In the genomic region with DNA sequence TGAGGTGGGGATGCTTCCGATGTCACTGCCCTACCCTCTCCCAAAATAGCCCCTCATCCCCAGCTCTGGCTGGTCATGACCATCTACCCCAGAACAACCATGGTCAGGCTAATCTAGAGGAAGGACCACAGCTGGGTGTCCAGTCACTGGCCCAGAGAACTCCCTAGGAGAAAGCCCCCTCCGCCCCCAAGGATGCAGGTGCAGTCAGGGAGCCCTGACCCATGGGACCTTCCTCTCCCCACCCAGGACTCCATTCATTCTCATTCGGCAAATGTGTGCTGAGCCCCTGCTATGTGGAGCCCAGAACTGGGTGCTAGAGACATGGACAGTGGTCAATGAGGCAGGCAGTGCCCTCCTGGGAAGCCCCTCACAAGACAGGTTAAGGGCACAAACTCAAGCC, we compare ENCODE assay signal across 14 cellular contexts.
DNase-seq lines count a peak whose midpoint lies in the region; FAIRE-seq and TF ChIP-seq lines count a peak whose summit lies in the region.
"Had no signal": no experiment of that assay in that cellular context is flagged by ENCODE, and none has a peak within 500 bp of the region (broad histone marks: within the 10 kb centered on the region; RNA-seq: fewer than 3 reads in every experiment).

No MANE protein-coding gene starts in this region.

- no peak overlapping the region for H3K9ac ChIP-seq in neural progenitor cell

- no peak overlapping the region for H3K4me3 Mint-ChIP-seq in chondrocyte (ENCODE audit: unreplicated experiment)
- H3K4me3 Mint-ChIP-seq in activated T-helper 1 cell treated with anti-CD3 and anti-CD28 coated beads, Interleukin-12 subunit alpha, Interleukin-12 subunit beta, Interleukin-2, Interleukin-4 antibody, amounts not matched to agents 30 ng/mL and 10 ng/mL and 1 ng/mL, durations not matched to agents 14 hours and 24 hours and 36 hours, result no peak overlapping the region
- no peak overlapping the region for H3K4me3 Mint-ChIP-seq in neural progenitor cell
- H3K4me3 Mint-ChIP-seq: CD8-positive, alpha-beta memory T cell had no signal

- no peak overlapping the region for H2AFZ ChIP-seq in neural progenitor cell (replicated peaks)

- H3K9me3 Mint-ChIP-seq in chondrocyte (ENCODE audit: low read depth), result no peaks in the 10 kb centered on the region
- no peaks in the 10 kb centered on the region for H3K9me3 Mint-ChIP-seq in activated T-helper 1 cell treated with anti-CD3 and anti-CD28 coated beads, Interleukin-12 subunit alpha, Interleukin-12 subunit beta, Interleukin-2, Interleukin-4 antibody, amounts not matched to agents 30 ng/mL and 10 ng/mL and 1 ng/mL, durations not matched to agents 14 hours and 24 hours and 36 hours
- H3K9me3 Mint-ChIP-seq in neural progenitor cell, result no peaks in the 10 kb centered on the region
- H3K9me3 Mint-ChIP-seq: CD8-positive, alpha-beta memory T cell had no signal

- peak; percentile 66 for FAIRE-seq in HTR-8/SVneo (lab: Jason Lieb, UNC)
- FAIRE-seq: A549, H1 had no signal

- intact Hi-C loops in activated T-helper 1 cell treated with anti-CD3 and anti-CD28 coated beads, Interleukin-12 subunit alpha, Interleukin-12 subunit beta, Interleukin-2, Interleukin-4 antibody, amounts not matched to agents 30 ng/mL and 10 ng/mL and 1 ng/mL, durations not matched to agents 14 hours and 24 hours and 36 hours (cut with micrococcal nuclease), result no loop called here

- H3K27ac Mint-ChIP-seq in chondrocyte (ENCODE audit: unreplicated experiment) (peak overlapping the region; percentile 27), neural progenitor cell (no peak overlapping the region)
- H3K27ac Mint-ChIP-seq in activated T-helper 1 cell treated with anti-CD3 and anti-CD28 coated beads, Interleukin-12 subunit alpha, Interleukin-12 subunit beta, Interleukin-2, Interleukin-4 antibody, amounts not matched to agents 30 ng/mL and 10 ng/mL and 1 ng/mL, durations not matched to agents 14 hours and 24 hours and 36 hours, result no peak overlapping the region
- H3K27ac Mint-ChIP-seq: CD8-positive, alpha-beta memory T cell had no signal

- no peak overlapping the region for H3K27ac ChIP-seq in neural progenitor cell
- H3K27ac ChIP-seq: A549 had no signal

- H3K4me1 ChIP-seq in neural progenitor cell, result no peaks in the 10 kb centered on the region
- H3K4me1 ChIP-seq: A549, BE2C, HAP-1 had no signal

- H3K79me2 ChIP-seq in neural progenitor cell (ENCODE audit: low read depth), result no peaks in the 10 kb centered on the region

- H3K27me3 ChIP-seq in neural progenitor cell, result no peaks in the 10 kb centered on the region

- H3K27me3 Mint-ChIP-seq in chondrocyte (ENCODE audit: low read depth) (no peaks in the 10 kb centered on the region), neural progenitor cell (ENCODE audit: insufficient read depth, low read depth) (peaks cover 3% of the 10 kb centered on the region)
- H3K27me3 Mint-ChIP-seq in activated T-helper 1 cell treated with anti-CD3 and anti-CD28 coated beads, Interleukin-12 subunit alpha, Interleukin-12 subunit beta, Interleukin-2, Interleukin-4 antibody, amounts not matched to agents 30 ng/mL and 10 ng/mL and 1 ng/mL, durations not matched to agents 14 hours and 24 hours and 36 hours (ENCODE audit: insufficient read depth), result peaks cover 13% of the 10 kb centered on the region

- H4K20me1 ChIP-seq in neural progenitor cell (ENCODE audit: low read depth), result no peaks in the 10 kb centered on the region

- no peaks in the 10 kb centered on the region for H3F3A ChIP-seq in neural progenitor cell (ENCODE audit: low read depth)

- no peaks in the 10 kb centered on the region for H3K36me3 ChIP-seq in neural progenitor cell
- H3K36me3 ChIP-seq: BE2C, HAP-1 had no signal

- no peak overlapping the region for H3K4me3 ChIP-seq in neural progenitor cell
- H3K4me3 ChIP-seq: A549, HAP-1 had no signal

- no peaks in the 10 kb centered on the region for H3K9me3 ChIP-seq in neural progenitor cell (ENCODE audit: low read depth)
- H3K9me3 ChIP-seq: A549, BE2C, Caco-2, HAP-1 had no signal

- DNase-seq in HTR-8/SVneo (ENCODE audit: insufficient read length, low spot score) (no peak), chondrocyte (ENCODE audit: low spot score) (no peak), islet precursor cell (peak; percentile 43), neural progenitor cell (ENCODE audit: low spot score) (no peak), T-helper 9 cell (no peak)
- DNase-seq in activated T-helper 1 cell treated with anti-CD3 and anti-CD28 coated beads, Interleukin-12 subunit alpha, Interleukin-12 subunit beta, Interleukin-2, Interleukin-4 antibody, amounts not matched to agents 30 ng/mL and 10 ng/mL and 1 ng/mL, durations not matched to agents 14 hours and 24 hours and 36 hours (ENCODE audit: low spot score), result no peak
- DNase-seq: BE2C; CD8-positive, alpha-beta memory T cell; DND-41; GF-D8 had no signal

- H3K36me3 Mint-ChIP-seq in chondrocyte (ENCODE audit: low read depth) (peaks cover 9% of the 10 kb centered on the region), neural progenitor cell (no peaks in the 10 kb centered on the region)
- H3K36me3 Mint-ChIP-seq in activated T-helper 1 cell treated with anti-CD3 and anti-CD28 coated beads, Interleukin-12 subunit alpha, Interleukin-12 subunit beta, Interleukin-2, Interleukin-4 antibody, amounts not matched to agents 30 ng/mL and 10 ng/mL and 1 ng/mL, durations not matched to agents 14 hours and 24 hours and 36 hours (ENCODE audit: low read depth), result no peaks in the 10 kb centered on the region
- H3K36me3 Mint-ChIP-seq: CD8-positive, alpha-beta memory T cell had no signal

- TF ChIP-seq CTCF in chondrocyte (IDR thresholded peaks at IDR 0.05) (no peak), neural progenitor cell (IDR thresholded peaks at IDR 0.05) (no peak)

- H3K4me1 Mint-ChIP-seq in chondrocyte (ENCODE audit: low read depth), result peaks cover 17% of the 10 kb centered on the region
- H3K4me1 Mint-ChIP-seq in activated T-helper 1 cell treated with anti-CD3 and anti-CD28 coated beads, Interleukin-12 subunit alpha, Interleukin-12 subunit beta, Interleukin-2, Interleukin-4 antibody, amounts not matched to agents 30 ng/mL and 10 ng/mL and 1 ng/mL, durations not matched to agents 14 hours and 24 hours and 36 hours (ENCODE audit: low read depth), result no peaks in the 10 kb centered on the region
- peaks cover 4% of the 10 kb centered on the region for H3K4me1 Mint-ChIP-seq in neural progenitor cell
- H3K4me1 Mint-ChIP-seq: CD8-positive, alpha-beta memory T cell had no signal

- no peak overlapping the region for H3K4me2 ChIP-seq in neural progenitor cell
- H3K4me2 ChIP-seq: A549 had no signal
